25 cellular contexts compared by ENCODE assay signal in genomic region chr5:1847611-1848010, GRCh38. TPM values are rescaled to one million over a fixed set of nuclear protein-coding genes. Genes with fewer than 3 reads are reported as not detected.
DNase-seq lines count a peak whose midpoint lies in the region; ATAC-seq and TF ChIP-seq lines count a peak whose summit lies in the region.
"Had no signal": no experiment of that assay in that cellular context is flagged by ENCODE, and none has a peak within 500 bp of the region (broad histone marks: within the 10 kb centered on the region; RNA-seq: fewer than 3 reads in every experiment).

No MANE protein-coding gene starts in this region.

- no peaks in the 10 kb centered on the region for H3K4me1 Mint-ChIP-seq in chondrocyte (ENCODE audit: low read depth)
- H3K4me1 Mint-ChIP-seq in activated T-helper 2 cell treated with anti-CD3 and anti-CD28 coated beads, Interferon-gamma antibody, Interleukin-2, Interleukin-4, amounts not matched to agents 10 μg/mL and 5 μg/mL and 100 μg/mL, durations not matched to agents 14 hours and 24 hours and 36 hours (ENCODE audit: low read depth): no peaks in the 10 kb centered on the region
- H3K4me1 Mint-ChIP-seq: CD14-positive monocyte; CD8-positive, alpha-beta memory T cell had no signal

- H3K4me1 ChIP-seq in left ventricle myocardium inferior (peaks cover 9% of the 10 kb centered on the region), neuronal stem cell (ENCODE audit: control insufficient read depth in 2 of 2, insufficient read depth in 1 of 2, low read depth in 1 of 2, low read length in 2 of 2) (peaks cover 20 to 28% of the 10 kb centered on the region in 2 donors)
- H3K4me1 ChIP-seq: A549, BE2C had no signal

- no peak overlapping the region for H2BK120ac ChIP-seq in neuronal stem cell (ENCODE audit: low read depth, low read length)

- no peak overlapping the region for H4K91ac ChIP-seq in neuronal stem cell (ENCODE audit: low read depth, low read length, poor library complexity)

- no peaks in the 10 kb centered on the region for H3K36me3 ChIP-seq in left ventricle myocardium inferior
- H3K36me3 ChIP-seq in neuronal stem cell (replicated peaks in 1 of 2; ENCODE audit: control insufficient read depth in 2 of 2, insufficient read depth in 2 of 2, low read length in 2 of 2): peaks cover 0 to 1% of the 10 kb centered on the region in 2 donors
- H3K36me3 ChIP-seq: BE2C; BLaER1 treated with 17β-estradiol and CSF1 and Interleukin-3, amounts not matched to agents 10 nM and 100 nM had no signal

- no peak overlapping the region for H3K4me2 ChIP-seq in neuronal stem cell (ENCODE audit: insufficient read depth, low read length, poor library complexity, severe bottlenecking)
- H3K4me2 ChIP-seq: A549; BLaER1 treated with 17β-estradiol and CSF1 and Interleukin-3, amounts not matched to agents 10 nM and 100 nM; GM23338 had no signal

- peaks cover 44% of the 10 kb centered on the region for H3K27me3 Mint-ChIP-seq in chondrocyte (ENCODE audit: low read depth)
- H3K27me3 Mint-ChIP-seq in activated T-helper 2 cell treated with anti-CD3 and anti-CD28 coated beads, Interferon-gamma antibody, Interleukin-2, Interleukin-4, amounts not matched to agents 10 μg/mL and 5 μg/mL and 100 μg/mL, durations not matched to agents 14 hours and 24 hours and 36 hours (ENCODE audit: low read depth): peaks cover 29% of the 10 kb centered on the region

- intact Hi-C loops in Right ventricle myocardium superior (cut with DNase I): no loop called here
- intact Hi-C loops in left ventricle myocardium inferior (cut with micrococcal nuclease): no loop called here
- intact Hi-C loops in activated T-helper 2 cell treated with anti-CD3 and anti-CD28 coated beads, Interferon-gamma antibody, Interleukin-2, Interleukin-4, amounts not matched to agents 10 μg/mL and 5 μg/mL and 100 μg/mL, durations not matched to agents 14 hours and 24 hours and 36 hours (cut with micrococcal nuclease): no loop called here

- no peak overlapping the region for H3K23ac ChIP-seq in neuronal stem cell (ENCODE audit: low read depth, low read length, poor library complexity)

- no peaks in the 10 kb centered on the region for H3K79me1 ChIP-seq in neuronal stem cell (ENCODE audit: low read depth, low read length)

- ATAC-seq in Right ventricle myocardium superior (ENCODE audit: poor library complexity) (no peak), GM21423 (IDR thresholded peaks at IDR 0.05; ENCODE audit: unreplicated experiment) (no peak)
- ATAC-seq: A549, GM12878, GM23338, HCT116 had no signal

- TF ChIP-seq CTCF in left ventricle myocardium inferior (IDR thresholded peaks at IDR 0.05; ENCODE audit: borderline replicate concordance) (no peak), chondrocyte (IDR thresholded peaks at IDR 0.05) (no peak)

- H3K9me3 Mint-ChIP-seq in chondrocyte (ENCODE audit: low read depth): no peaks in the 10 kb centered on the region
- H3K9me3 Mint-ChIP-seq in activated T-helper 2 cell treated with anti-CD3 and anti-CD28 coated beads, Interferon-gamma antibody, Interleukin-2, Interleukin-4, amounts not matched to agents 10 μg/mL and 5 μg/mL and 100 μg/mL, durations not matched to agents 14 hours and 24 hours and 36 hours: no peaks in the 10 kb centered on the region
- H3K9me3 Mint-ChIP-seq: CD4-positive, alpha-beta T cell; CD8-positive, alpha-beta memory T cell; GM23338; H9 had no signal

- H2BK12ac ChIP-seq in neuronal stem cell (ENCODE audit: low read length): no peak overlapping the region

- no peak overlapping the region for H3K9ac ChIP-seq in neuronal stem cell (ENCODE audit: low read depth, low read length, poor library complexity)
- H3K9ac ChIP-seq: BLaER1 treated with 17β-estradiol and CSF1 and Interleukin-3, amounts not matched to agents 10 nM and 100 nM had no signal

- no peak overlapping the region for H3K4ac ChIP-seq in neuronal stem cell (ENCODE audit: low read length)

- H3K27ac ChIP-seq in left ventricle myocardium inferior (replicated peaks) (no peak overlapping the region), neuronal stem cell (replicated peaks; ENCODE audit: low read length) (no peak overlapping the region)
- H3K27ac ChIP-seq: A549; BLaER1 treated with 17β-estradiol and CSF1 and Interleukin-3, amounts not matched to agents 10 nM and 100 nM had no signal

- H3K36me3 Mint-ChIP-seq in chondrocyte (ENCODE audit: low read depth): no peaks in the 10 kb centered on the region
- no peaks in the 10 kb centered on the region for H3K36me3 Mint-ChIP-seq in activated T-helper 2 cell treated with anti-CD3 and anti-CD28 coated beads, Interferon-gamma antibody, Interleukin-2, Interleukin-4, amounts not matched to agents 10 μg/mL and 5 μg/mL and 100 μg/mL, durations not matched to agents 14 hours and 24 hours and 36 hours (ENCODE audit: low read depth)
- H3K36me3 Mint-ChIP-seq: CD14-positive monocyte; CD8-positive, alpha-beta memory T cell had no signal

- peak overlapping the region; percentile 21 for H4K8ac ChIP-seq in neuronal stem cell (ENCODE audit: low read depth, low read length)

- WGBS in neuronal stem cell (ENCODE audit: extremely low coverage in 2 of 2, insufficient read length in 2 of 2, insufficient replicate concordance in 1 of 2), 2 donors: no CpG with 5 or more reads among the region's 9 CpGs

- no peak overlapping the region for H2AFZ ChIP-seq in neuronal stem cell (ENCODE audit: low read length)
- H2AFZ ChIP-seq: GM23338 had no signal

- H2BK5ac ChIP-seq in neuronal stem cell (ENCODE audit: low read length): no peak overlapping the region

- no peak overlapping the region for H3K27ac Mint-ChIP-seq in chondrocyte (ENCODE audit: unreplicated experiment)
- H3K27ac Mint-ChIP-seq in activated T-helper 2 cell treated with anti-CD3 and anti-CD28 coated beads, Interferon-gamma antibody, Interleukin-2, Interleukin-4, amounts not matched to agents 10 μg/mL and 5 μg/mL and 100 μg/mL, durations not matched to agents 14 hours and 24 hours and 36 hours: no peak overlapping the region
- H3K27ac Mint-ChIP-seq: CD4-positive, alpha-beta T cell; GM23338; H9 had no signal

- DNase-seq in Right ventricle myocardium superior: peak; percentile 13
- no peak for DNase-seq in left ventricle myocardium inferior
- DNase-seq in chondrocyte (ENCODE audit: low spot score): peak; percentile 78
- DNase-seq in neuronal stem cell (ENCODE audit: low spot score): no peak
- DNase-seq in activated T-helper 2 cell treated with anti-CD3 and anti-CD28 coated beads, Interferon-gamma antibody, Interleukin-2, Interleukin-4, amounts not matched to agents 10 μg/mL and 5 μg/mL and 100 μg/mL, durations not matched to agents 14 hours and 24 hours and 36 hours (ENCODE audit: low spot score): no peak
- DNase-seq in activated CD8-positive, alpha-beta memory T cell treated with anti-CD3 and anti-CD28 coated beads, Interleukin-2, amount 50 U/mL, for 4 hours: no peak
- DNase-seq: 8988T; ACHN; AML-193; BE2C; CD4-positive, alpha-beta T cell; CD8-positive, alpha-beta memory T cell; DMS 273 treated with DMSO at 0.1 percent for 48 hours; DMS79; EL; GDM1; H9 had no signal

- no peak overlapping the region for H3K14ac ChIP-seq in neuronal stem cell (ENCODE audit: low read length)

- peak overlapping the region; percentile 22 for H2AK5ac ChIP-seq in neuronal stem cell (ENCODE audit: low read depth, low read length)

- no peak overlapping the region for H3K4me3 ChIP-seq in left ventricle myocardium inferior
- H3K4me3 ChIP-seq in neuronal stem cell (ENCODE audit: low read length in 2 of 2): no peak overlapping the region
- H3K4me3 ChIP-seq: A549; BLaER1 treated with 17β-estradiol and CSF1 and Interleukin-3, amounts not matched to agents 10 nM and 100 nM; GM12878; GM23338 had no signal

- H3K9me3 ChIP-seq in left ventricle myocardium inferior (replicated peaks) (no peaks in the 10 kb centered on the region), neuronal stem cell (replicated peaks in 1 of 2; ENCODE audit: control insufficient read depth in 2 of 2, insufficient read depth in 1 of 2, low read depth in 1 of 2, low read length in 2 of 2) (no peaks in the 10 kb centered on the region)
- H3K9me3 ChIP-seq: A549; BE2C; BLaER1 treated with 17β-estradiol and CSF1 and Interleukin-3, amounts not matched to agents 10 nM and 100 nM had no signal

- H3K27me3 ChIP-seq in left ventricle myocardium inferior (ENCODE audit: low read depth) (peaks cover 44% of the 10 kb centered on the region), neuronal stem cell (ENCODE audit: control insufficient read depth in 3 of 3, insufficient read depth in 3 of 3, low read depth in 1 of 3, low read length in 3 of 3) (peaks cover 4 to 51% (median 8%) of the 10 kb centered on the region in 3 experiments)

- no peak overlapping the region for H2BK15ac ChIP-seq in neuronal stem cell (ENCODE audit: low read length)

- peak overlapping the region; percentile 80 for H3K18ac ChIP-seq in neuronal stem cell (ENCODE audit: low read length)

- no peak overlapping the region for H3K4me3 Mint-ChIP-seq in chondrocyte (ENCODE audit: unreplicated experiment)
- no peak overlapping the region for H3K4me3 Mint-ChIP-seq in activated T-helper 2 cell treated with anti-CD3 and anti-CD28 coated beads, Interferon-gamma antibody, Interleukin-2, Interleukin-4, amounts not matched to agents 10 μg/mL and 5 μg/mL and 100 μg/mL, durations not matched to agents 14 hours and 24 hours and 36 hours (ENCODE audit: low read depth)
- H3K4me3 Mint-ChIP-seq: CD14-positive monocyte; CD4-positive, alpha-beta T cell; CD8-positive, alpha-beta memory T cell; GM23338; H9 had no signal

RNA-seq across cellular contexts. Expression of gene IRX4, which starts 35.1 kb away (rescaled TPM):
- total RNA-seq in Right ventricle myocardium superior: 15.8 TPM
- 18.6 TPM for total RNA-seq in left ventricle myocardium inferior
- not detected in 3 replicates for total RNA-seq in chondrocyte
- not detected for polyA plus RNA-seq in neuronal stem cell (2013, experiment 1 of 2)
- 0.01 TPM for polyA plus RNA-seq in neuronal stem cell (2013, experiment 2 of 2)
- not detected in 2 replicates for total RNA-seq in activated T-helper 2 cell treated with anti-CD3 and anti-CD28 coated beads, Interferon-gamma antibody, Interleukin-2, Interleukin-4, amounts not matched to agents 10 μg/mL and 5 μg/mL and 100 μg/mL, durations not matched to agents 14 hours and 24 hours and 36 hours
- total RNA-seq: CD4-positive, alpha-beta T cell; CD8-positive, alpha-beta memory T cell; GM12878; H4 had no signal
- polyA plus RNA-seq: CD14-positive monocyte; CD8-positive, alpha-beta memory T cell; GM12878 had no signal

RNA-seq across cellular contexts. Expression of gene NDUFS6, which starts 46.4 kb away (rescaled TPM):
- 126 TPM for total RNA-seq in Right ventricle myocardium superior
- total RNA-seq in left ventricle myocardium inferior: 122 TPM
- 23.7 to 31.3 TPM (median 25.7 TPM) in 3 replicates for total RNA-seq in chondrocyte
- 149 TPM for polyA plus RNA-seq in neuronal stem cell (2013, experiment 1 of 2)
- polyA plus RNA-seq in neuronal stem cell (2013, experiment 2 of 2): 147 TPM
- 31.6 and 39.9 TPM in 2 replicates for total RNA-seq in activated T-helper 2 cell treated with anti-CD3 and anti-CD28 coated beads, Interferon-gamma antibody, Interleukin-2, Interleukin-4, amounts not matched to agents 10 μg/mL and 5 μg/mL and 100 μg/mL, durations not matched to agents 14 hours and 24 hours and 36 hours

RNA-seq across cellular contexts. Expression of gene MRPL36, which starts 48.0 kb away (rescaled TPM):
- 65.5 TPM for total RNA-seq in Right ventricle myocardium superior
- total RNA-seq in left ventricle myocardium inferior: 57.4 TPM
- total RNA-seq in chondrocyte: 37.4 to 50.8 TPM (median 48.3 TPM) in 3 replicates
- 54.5 TPM for polyA plus RNA-seq in neuronal stem cell (2013, experiment 1 of 2)
- polyA plus RNA-seq in neuronal stem cell (2013, experiment 2 of 2): 56.1 TPM
- total RNA-seq in activated T-helper 2 cell treated with anti-CD3 and anti-CD28 coated beads, Interferon-gamma antibody, Interleukin-2, Interleukin-4, amounts not matched to agents 10 μg/mL and 5 μg/mL and 100 μg/mL, durations not matched to agents 14 hours and 24 hours and 36 hours: 96.1 and 96.4 TPM in 2 replicates

Comparison
In these comparisons a context has a peak if more than half of its experiments do, and no peak if none do; other contexts are left out.
1. DNase-seq: peak in Right ventricle myocardium superior (single experiment) and chondrocyte (single experiment); none in left ventricle myocardium inferior (single experiment), neuronal stem cell (single experiment), activated T-helper 2 cell treated with anti-CD3 and anti-CD28 coated beads, Interferon-gamma antibody, Interleukin-2, Interleukin-4, amounts not matched to agents 10 μg/mL and 5 μg/mL and 100 μg/mL, durations not matched to agents 14 hours and 24 hours and 36 hours (single experiment) and activated CD8-positive, alpha-beta memory T cell treated with anti-CD3 and anti-CD28 coated beads, Interleukin-2, amount 50 U/mL, for 4 hours (single experiment).
2. RNA of gene IRX4, which starts 35.1 kb away (total RNA-seq): 18.6 TPM in left ventricle myocardium inferior (single experiment) and 15.8 TPM in Right ventricle myocardium superior (single experiment); not detected in chondrocyte and not detected in activated T-helper 2 cell treated with anti-CD3 and anti-CD28 coated beads, Interferon-gamma antibody, Interleukin-2, Interleukin-4, amounts not matched to agents 10 μg/mL and 5 μg/mL and 100 μg/mL, durations not matched to agents 14 hours and 24 hours and 36 hours; every median in the first group is over 10 times any median in the second.